1 cellular context compared by ENCODE assay signal in the genomic region with DNA sequence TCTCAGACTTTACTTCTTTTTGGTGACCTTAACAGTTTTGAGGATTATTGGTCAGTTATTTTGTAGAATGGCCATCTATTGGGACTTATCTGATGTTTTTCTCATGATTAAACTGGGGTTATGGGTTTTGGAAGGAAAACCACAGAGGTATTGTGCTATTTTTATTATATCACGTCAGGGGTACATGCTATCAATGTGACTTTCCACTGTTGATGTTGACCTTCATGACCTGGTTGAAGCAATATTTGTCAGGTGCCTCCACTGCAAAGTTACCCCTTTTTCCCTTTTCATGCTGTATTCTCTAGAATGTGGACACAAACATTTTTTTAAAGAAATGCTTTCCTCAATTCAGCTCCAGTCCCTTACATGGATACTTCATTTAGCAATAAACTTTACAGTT.
TF ChIP-seq lines count a peak whose summit lies in the region.

No MANE protein-coding gene starts in this region.

TF ChIP-seq in IMR-90, 13 proteins besides CTCF, POLR2A, EP300 and RAD21 (continued from another document):
- TF ChIP-seq, protein P1, sequence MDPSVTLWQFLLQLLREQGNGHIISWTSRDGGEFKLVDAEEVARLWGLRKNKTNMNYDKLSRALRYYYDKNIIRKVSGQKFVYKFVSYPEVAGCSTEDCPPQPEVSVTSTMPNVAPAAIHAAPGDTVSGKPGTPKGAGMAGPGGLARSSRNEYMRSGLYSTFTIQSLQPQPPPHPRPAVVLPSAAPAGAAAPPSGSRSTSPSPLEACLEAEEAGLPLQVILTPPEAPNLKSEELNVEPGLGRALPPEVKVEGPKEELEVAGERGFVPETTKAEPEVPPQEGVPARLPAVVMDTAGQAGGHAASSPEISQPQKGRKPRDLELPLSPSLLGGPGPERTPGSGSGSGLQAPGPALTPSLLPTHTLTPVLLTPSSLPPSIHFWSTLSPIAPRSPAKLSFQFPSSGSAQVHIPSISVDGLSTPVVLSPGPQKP (IDR thresholded peaks at IDR 0.05; ENCODE audit: borderline replicate concordance, low read depth, low read length), result no peak
- no peak for TF ChIP-seq MAZ (IDR thresholded peaks at IDR 0.05; ENCODE audit: borderline replicate concordance, low read depth, low read length)
- no peak for TF ChIP-seq RCOR1 (IDR thresholded peaks at IDR 0.05; ENCODE audit: insufficient replicate concordance, low read length)
- no peak for TF ChIP-seq MXI1 (IDR thresholded peaks at IDR 0.05; ENCODE audit: borderline replicate concordance, low read depth, low read length)
- TF ChIP-seq USF2 (IDR thresholded peaks at IDR 0.05; ENCODE audit: low read depth, low read length), result no peak
- no peak for TF ChIP-seq NFE2L2 (IDR thresholded peaks at IDR 0.05; ENCODE audit: low read depth, low read length)
- TF ChIP-seq FOS (IDR thresholded peaks at IDR 0.05; ENCODE audit: low read depth, low read length), result no peak
- no peak for TF ChIP-seq RFX5 (IDR thresholded peaks at IDR 0.05; ENCODE audit: low read depth, low read length)
- TF ChIP-seq MAFK (IDR thresholded peaks at IDR 0.05; ENCODE audit: low read depth, low read length), result no peak
- no peak for TF ChIP-seq CEBPB (IDR thresholded peaks at IDR 0.05; ENCODE audit: low read depth, low read length)
- TF ChIP-seq CHD1 (IDR thresholded peaks at IDR 0.05; ENCODE audit: low read depth, low read length), result no peak
